ENCODE assay signal across 24 cellular contexts in genomic region chr20:33612001-33612400, GRCh38. TPM values are rescaled to one million over a fixed set of nuclear protein-coding genes. Genes with fewer than 3 reads are reported as not detected.
"Had no signal": no experiment of that assay in that cellular context is flagged by ENCODE, and none has a peak within 500 bp of the region (broad histone marks: within the 10 kb centered on the region; RNA-seq: fewer than 3 reads in every experiment).

No MANE protein-coding gene starts in this region.

- H3K27me3 Mint-ChIP-seq: activated CD4-positive, alpha-beta memory T cell treated with anti-CD3 and anti-CD28 coated beads, Interleukin-2, amount 10 ng/mL, durations not matched to agents 7 days and 5 days; activated CD4-positive, alpha-beta T cell treated with anti-CD3 and anti-CD28 coated beads, Interleukin-2, amount 10 ng/mL, durations not matched to agents 7 days and 5 days had no signal

- DNase-seq: activated CD4-positive, alpha-beta memory T cell treated with anti-CD3 and anti-CD28 coated beads, Interleukin-2, amount 10 ng/mL, durations not matched to agents 7 days and 5 days; activated CD4-positive, alpha-beta T cell treated with anti-CD3 and anti-CD28 coated beads, Interleukin-2, amount 10 ng/mL, durations not matched to agents 7 days and 5 days; activated CD4-positive, CD25-positive, alpha-beta regulatory T cell; activated gamma-delta T cell treated with Interleukin-2 at 50 U/mL for 16 hours; activated naive CD4-positive, alpha-beta T cell treated with anti-CD3 and anti-CD28 coated beads, Interleukin-2, amount 50 U/mL, for 16 hours; activated T-cell treated with anti-CD3 and anti-CD28 coated beads for 4 hours; activated T-cell treated with anti-CD3 and anti-CD28 coated beads, Interleukin-2, amount 50 U/mL, for 48 hours; aorta; caudate nucleus; Karpas-422; NCI-H1105 treated with DMSO at 0.1 percent for 48 hours; NCI-H1436 treated with DMSO at 0.1 percent for 48 hours; NCI-H187; NCI-H446; NCI-H524; NCI-H774; PC-3; SHP77 treated with DMSO at 0.1 percent for 48 hours had no signal

- H3K4me1 ChIP-seq: breast epithelium had no signal

- H3K27ac ChIP-seq: breast epithelium had no signal

- H3K4me3 Mint-ChIP-seq: activated CD4-positive, alpha-beta memory T cell treated with anti-CD3 and anti-CD28 coated beads, Interleukin-2, amount 10 ng/mL, durations not matched to agents 7 days and 5 days; activated CD4-positive, alpha-beta T cell treated with anti-CD3 and anti-CD28 coated beads, Interleukin-2, amount 10 ng/mL, durations not matched to agents 7 days and 5 days; T-helper 1 cell treated with Interleukin-12 subunit alpha and Interleukin-12 subunit beta and Interleukin-4 antibody, amounts not matched to agents 30 μg/mL and 1 μg/mL, for 36 hours had no signal

- H3K9me3 Mint-ChIP-seq: activated CD4-positive, alpha-beta memory T cell treated with anti-CD3 and anti-CD28 coated beads, Interleukin-2, amount 10 ng/mL, durations not matched to agents 7 days and 5 days; activated CD4-positive, alpha-beta T cell treated with anti-CD3 and anti-CD28 coated beads, Interleukin-2, amount 10 ng/mL, durations not matched to agents 7 days and 5 days; activated T-helper 2 cell treated with anti-CD3 and anti-CD28 coated beads, Interferon-gamma antibody, Interleukin-2, Interleukin-4, amounts not matched to agents 10 μg/mL and 5 μg/mL and 100 μg/mL, durations not matched to agents 14 hours and 24 hours and 36 hours; T-helper 1 cell treated with Interleukin-12 subunit alpha and Interleukin-12 subunit beta and Interleukin-4 antibody, amounts not matched to agents 30 μg/mL and 1 μg/mL, for 36 hours had no signal

- H3K9me3 ChIP-seq: breast epithelium had no signal

- ATAC-seq: K562, PC-3 had no signal

- H3K4me3 ChIP-seq: breast epithelium, K562 had no signal

- H3K27ac Mint-ChIP-seq: activated CD4-positive, alpha-beta memory T cell treated with anti-CD3 and anti-CD28 coated beads, Interleukin-2, amount 10 ng/mL, durations not matched to agents 7 days and 5 days; activated CD4-positive, alpha-beta T cell treated with anti-CD3 and anti-CD28 coated beads, Interleukin-2, amount 10 ng/mL, durations not matched to agents 7 days and 5 days; activated T-helper 2 cell treated with anti-CD3 and anti-CD28 coated beads, Interferon-gamma antibody, Interleukin-2, Interleukin-4, amounts not matched to agents 10 μg/mL and 5 μg/mL and 100 μg/mL, durations not matched to agents 14 hours and 24 hours and 36 hours; T-helper 1 cell treated with Interleukin-12 subunit alpha and Interleukin-12 subunit beta and Interleukin-4 antibody, amounts not matched to agents 30 μg/mL and 1 μg/mL, for 36 hours had no signal

- H3K27me3 ChIP-seq: breast epithelium had no signal

RNA-seq across cellular contexts. Expression of gene C20orf144, which starts 50.1 kb away (rescaled TPM):
- total RNA-seq: cerebellum, PC-3, SK-MEL-5 had no signal

RNA-seq across cellular contexts. Expression of gene ACTL10, which starts 54.7 kb away (rescaled TPM):
- total RNA-seq: SK-MEL-5 had no signal
